ENCODE assay signal across 1 cellular context in the genomic region with DNA sequence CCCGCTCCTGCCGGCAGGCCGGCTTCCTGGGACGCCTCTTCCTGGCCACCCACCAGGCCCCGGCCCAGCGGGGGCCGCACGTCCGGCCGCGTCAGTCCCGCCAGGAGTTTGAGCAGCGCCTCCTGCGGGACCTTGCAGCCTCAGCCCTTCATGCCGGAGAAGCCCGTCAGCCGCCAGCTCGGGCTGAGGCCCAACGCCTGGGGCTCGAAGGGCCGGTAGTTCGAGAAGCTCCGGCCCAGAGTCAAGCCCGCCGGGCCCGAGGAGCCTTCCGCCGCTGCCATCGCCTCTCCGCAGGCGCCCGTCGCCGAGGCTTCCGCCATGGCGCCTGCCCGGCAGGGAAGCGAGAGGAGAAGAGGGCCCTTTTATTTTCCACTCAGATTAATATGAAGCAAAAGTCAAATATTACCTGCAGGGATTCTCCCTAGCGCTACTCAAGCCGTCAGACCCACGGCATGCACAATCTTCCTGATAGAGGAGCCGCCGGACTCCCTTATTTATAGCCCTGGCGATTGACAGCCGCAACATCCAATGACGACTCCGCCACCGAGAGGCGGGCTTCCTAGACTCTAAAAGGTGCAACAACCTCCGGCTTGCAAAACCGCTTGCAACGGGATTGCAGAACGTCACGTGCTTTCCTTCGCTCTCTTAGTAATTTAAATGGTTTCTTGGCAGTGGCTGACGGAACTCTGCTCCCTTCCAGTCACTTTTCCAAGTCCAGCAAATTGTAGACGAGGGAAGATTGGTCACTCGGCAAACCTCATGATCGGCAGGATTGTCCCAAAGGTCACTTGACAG.
A peak's percentile ranks its signal among the peaks of the same experiment; 100 is the strongest.
TF ChIP-seq lines count a peak whose summit lies in the region.

A gene with protein sequence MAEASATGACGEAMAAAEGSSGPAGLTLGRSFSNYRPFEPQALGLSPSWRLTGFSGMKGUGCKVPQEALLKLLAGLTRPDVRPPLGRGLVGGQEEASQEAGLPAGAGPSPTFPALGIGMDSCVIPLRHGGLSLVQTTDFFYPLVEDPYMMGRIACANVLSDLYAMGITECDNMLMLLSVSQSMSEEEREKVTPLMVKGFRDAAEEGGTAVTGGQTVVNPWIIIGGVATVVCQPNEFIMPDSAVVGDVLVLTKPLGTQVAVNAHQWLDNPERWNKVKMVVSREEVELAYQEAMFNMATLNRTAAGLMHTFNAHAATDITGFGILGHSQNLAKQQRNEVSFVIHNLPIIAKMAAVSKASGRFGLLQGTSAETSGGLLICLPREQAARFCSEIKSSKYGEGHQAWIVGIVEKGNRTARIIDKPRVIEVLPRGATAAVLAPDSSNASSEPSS (minus strand): TSS at position 467 of the 795 bp plus-strand sequence. CDS start 147 bp downstream, at position 320.

TF ChIP-seq in HEK293, 187 proteins besides CTCF, POLR2A, EP300 and RAD21 (continued from another document):
- TF ChIP-seq ZNF416 (tag by site-specific recombination; IDR thresholded peaks at IDR 0.05) (no peak), PRDM2 (tag by site-specific recombination; IDR thresholded peaks at IDR 0.05; ENCODE audit: borderline replicate concordance) (no peak), EGR2 (tag by site-specific recombination; IDR thresholded peaks at IDR 0.05; ENCODE audit: low read depth) (peak; percentile 81), ZNF776 (tag by site-specific recombination; IDR thresholded peaks at IDR 0.05; ENCODE audit: borderline replicate concordance) (no peak), ZFHX2 (tag by site-specific recombination; conservative IDR thresholded peaks at IDR 0.05) (peak; percentile 79)
